In the genomic region with DNA sequence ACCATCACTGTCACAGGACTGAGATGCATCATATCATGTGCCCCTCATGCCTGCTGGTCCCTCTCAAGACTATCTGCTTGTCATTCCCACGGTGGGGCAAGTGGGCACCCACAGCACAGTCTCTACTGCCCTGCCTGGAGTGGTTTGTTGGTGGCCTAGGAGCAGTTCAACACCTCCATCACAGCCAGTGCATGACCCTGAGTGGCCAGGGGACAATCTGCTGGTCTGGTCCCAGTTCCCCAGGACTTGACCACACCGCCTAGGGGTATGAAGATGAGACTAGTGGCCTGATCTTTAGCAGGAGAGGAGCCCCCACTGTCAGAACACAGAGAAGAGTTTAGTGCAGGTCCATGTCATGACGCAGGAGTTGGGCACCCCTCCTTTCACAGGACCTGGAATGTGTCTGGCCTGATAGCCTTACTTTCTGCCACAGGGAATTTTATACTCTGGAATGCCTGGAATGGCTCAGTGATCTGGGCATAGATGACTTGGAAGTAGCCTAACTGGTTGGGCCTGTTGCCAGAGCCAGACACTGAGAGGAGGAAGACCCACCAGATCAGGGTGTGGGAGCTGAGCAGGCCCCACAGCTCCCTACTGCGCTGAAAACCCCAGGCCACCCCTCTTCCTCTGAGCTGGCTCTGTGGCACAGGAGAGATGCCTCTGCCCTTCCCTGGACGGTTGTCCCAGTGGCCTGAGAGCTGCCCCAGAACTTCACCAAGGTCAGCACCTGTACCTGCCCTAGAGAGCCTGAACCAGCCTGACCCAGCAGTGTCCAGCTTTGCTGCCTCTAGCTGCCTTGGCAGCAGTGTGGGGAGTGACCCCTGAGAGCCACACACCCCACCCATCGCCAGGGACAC, we compare ENCODE assay signal across 1 cellular context.
TF ChIP-seq lines count a peak whose summit lies in the region.

No MANE protein-coding gene starts in this region.

TF ChIP-seq in GM12878, 131 proteins besides CTCF, POLR2A, EP300 and RAD21 (continued from another document):
- TF ChIP-seq NFYA (IDR thresholded peaks at IDR 0.05; ENCODE audit: borderline replicate concordance, low read depth, low read length) (no peak), MXI1 (IDR thresholded peaks at IDR 0.05; ENCODE audit: low read depth, low read length) (no peak), TBL1XR1 (IDR thresholded peaks at IDR 0.05; ENCODE audit: low read depth, low read length) (no peak), ETV6 (conservative IDR thresholded peaks at IDR 0.05 in 1 of 2, IDR thresholded peaks at IDR 0.05 in 1 of 2; ENCODE audit: borderline replicate concordance in 1 of 2, low read depth in 1 of 2) (no peak), EZH2 (IDR thresholded peaks at IDR 0.05; ENCODE audit: borderline replicate concordance, control insufficient read depth, low read depth, low read length) (no peak), RCOR1 (conservative IDR thresholded peaks at IDR 0.05; ENCODE audit: low read depth, low read length) (no peak), ESRRA (IDR thresholded peaks at IDR 0.05; ENCODE audit: low read length) (no peak), TAF1 (IDR thresholded peaks at IDR 0.05; ENCODE audit: borderline replicate concordance, low read depth, low read length) (no peak), TCF7 (IDR thresholded peaks at IDR 0.05; ENCODE audit: borderline replicate concordance) (no peak), CBFB (IDR thresholded peaks at IDR 0.05; ENCODE audit: low read depth) (no peak), YBX1 (IDR thresholded peaks at IDR 0.05) (no peak)
- TF ChIP-seq, protein P1, sequence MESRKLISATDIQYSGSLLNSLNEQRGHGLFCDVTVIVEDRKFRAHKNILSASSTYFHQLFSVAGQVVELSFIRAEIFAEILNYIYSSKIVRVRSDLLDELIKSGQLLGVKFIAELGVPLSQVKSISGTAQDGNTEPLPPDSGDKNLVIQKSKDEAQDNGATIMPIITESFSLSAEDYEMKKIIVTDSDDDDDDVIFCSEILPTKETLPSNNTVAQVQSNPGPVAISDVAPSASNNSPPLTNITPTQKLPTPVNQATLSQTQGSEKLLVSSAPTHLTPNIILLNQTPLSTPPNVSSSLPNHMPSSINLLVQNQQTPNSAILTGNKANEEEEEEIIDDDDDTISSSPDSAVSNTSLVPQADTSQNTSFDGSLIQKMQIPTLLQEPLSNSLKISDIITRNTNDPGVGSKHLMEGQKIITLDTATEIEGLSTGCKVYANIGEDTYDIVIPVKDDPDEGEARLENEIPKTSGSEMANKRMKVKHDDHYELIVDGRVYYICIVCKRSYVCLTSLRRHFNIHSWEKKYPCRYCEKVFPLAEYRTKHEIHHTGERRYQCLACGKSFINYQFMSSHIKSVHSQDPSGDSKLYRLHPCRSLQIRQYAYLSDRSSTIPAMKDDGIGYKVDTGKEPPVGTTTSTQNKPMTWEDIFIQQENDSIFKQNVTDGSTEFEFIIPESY (IDR thresholded peaks at IDR 0.05), result no peak
- TF ChIP-seq, protein P2, sequence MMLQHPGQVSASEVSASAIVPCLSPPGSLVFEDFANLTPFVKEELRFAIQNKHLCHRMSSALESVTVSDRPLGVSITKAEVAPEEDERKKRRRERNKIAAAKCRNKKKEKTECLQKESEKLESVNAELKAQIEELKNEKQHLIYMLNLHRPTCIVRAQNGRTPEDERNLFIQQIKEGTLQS (IDR thresholded peaks at IDR 0.05; ENCODE audit: borderline replicate concordance, extremely low read depth, low read depth, low read length), result no peak
- TF ChIP-seq, protein P3, sequence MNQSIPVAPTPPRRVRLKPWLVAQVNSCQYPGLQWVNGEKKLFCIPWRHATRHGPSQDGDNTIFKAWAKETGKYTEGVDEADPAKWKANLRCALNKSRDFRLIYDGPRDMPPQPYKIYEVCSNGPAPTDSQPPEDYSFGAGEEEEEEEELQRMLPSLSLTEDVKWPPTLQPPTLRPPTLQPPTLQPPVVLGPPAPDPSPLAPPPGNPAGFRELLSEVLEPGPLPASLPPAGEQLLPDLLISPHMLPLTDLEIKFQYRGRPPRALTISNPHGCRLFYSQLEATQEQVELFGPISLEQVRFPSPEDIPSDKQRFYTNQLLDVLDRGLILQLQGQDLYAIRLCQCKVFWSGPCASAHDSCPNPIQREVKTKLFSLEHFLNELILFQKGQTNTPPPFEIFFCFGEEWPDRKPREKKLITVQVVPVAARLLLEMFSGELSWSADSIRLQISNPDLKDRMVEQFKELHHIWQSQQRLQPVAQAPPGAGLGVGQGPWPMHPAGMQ (IDR thresholded peaks at IDR 0.05; ENCODE audit: borderline replicate concordance), result no peak
- TF ChIP-seq, protein P4, sequence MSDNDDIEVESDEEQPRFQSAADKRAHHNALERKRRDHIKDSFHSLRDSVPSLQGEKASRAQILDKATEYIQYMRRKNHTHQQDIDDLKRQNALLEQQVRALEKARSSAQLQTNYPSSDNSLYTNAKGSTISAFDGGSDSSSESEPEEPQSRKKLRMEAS (IDR thresholded peaks at IDR 0.05; ENCODE audit: low read depth, low read length), result no peak
